In the genomic region with DNA sequence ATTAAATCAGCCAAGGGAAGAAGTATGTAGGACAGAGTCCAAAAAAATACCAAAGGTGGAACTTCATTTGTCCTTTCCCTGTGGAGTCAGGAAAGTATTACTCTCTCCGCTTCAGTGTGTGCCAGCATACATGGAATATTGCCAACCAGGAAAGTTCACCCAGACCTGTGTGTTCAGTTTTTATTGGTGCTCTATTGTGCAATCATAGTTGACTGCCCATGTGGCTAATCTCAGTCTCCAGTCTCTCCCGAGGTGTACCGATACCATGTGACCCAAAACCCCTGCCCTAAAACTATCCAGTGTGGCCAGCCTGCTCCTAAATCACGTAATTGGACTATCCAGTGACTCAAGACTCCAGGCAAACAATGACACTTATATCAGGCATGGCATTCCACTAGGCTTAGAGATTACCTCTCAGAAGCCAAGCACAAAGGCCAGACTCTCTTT, we compare ENCODE assay signal across 8 cellular contexts. TPM values are rescaled to one million over a fixed set of nuclear protein-coding genes. Genes with fewer than 3 reads are reported as not detected.
DNase-seq lines count a peak whose midpoint lies in the region; ATAC-seq and TF ChIP-seq lines count a peak whose summit lies in the region.

No MANE protein-coding gene starts in this region.

- ATAC-seq in RWPE2 (ENCODE audit: low read depth) (peak; percentile 95), psoas muscle (peak; percentile 94 to 97 (median 96)), GM21723 (IDR thresholded peaks at IDR 0.05; ENCODE audit: unreplicated experiment) (no peak), HG02884 (IDR thresholded peaks at IDR 0.05; ENCODE audit: unreplicated experiment) (no peak), GM18873 (IDR thresholded peaks at IDR 0.05; ENCODE audit: low FRiP score, unreplicated experiment) (no peak)

- H3K9me3 ChIP-seq in RWPE2 (ENCODE audit: severe bottlenecking) (no peaks in the 10 kb centered on the region), psoas muscle (no peaks in the 10 kb centered on the region)

- TF ChIP-seq CTCF in RWPE2 (IDR thresholded peaks at IDR 0.05; ENCODE audit: poor library complexity, severe bottlenecking) (no peak), fibroblast of pulmonary artery (IDR thresholded peaks at IDR 0.05; ENCODE audit: low read length, missing control alignments) (no peak), psoas muscle (IDR thresholded peaks at IDR 0.05) (no peak)

- H3K27me3 ChIP-seq in RWPE2 (ENCODE audit: insufficient read depth, poor library complexity, severe bottlenecking) (no peaks in the 10 kb centered on the region), psoas muscle (ENCODE audit: insufficient read depth in 3 of 3, low read length in 2 of 3) (no peaks in the 10 kb centered on the region)

- H3K36me3 ChIP-seq in RWPE2 (ENCODE audit: low read depth) (peaks cover 78% of the 10 kb centered on the region), psoas muscle (ENCODE audit: insufficient read depth in 1 of 2, low read depth in 1 of 2) (peaks cover 10 to 95% of the 10 kb centered on the region in 2 donors)

- DNase-seq in EH (ENCODE audit: low read depth) = peak; percentile 94
- DNase-seq in RWPE2 (ENCODE audit: low spot score) = peak; percentile 91
- DNase-seq in fibroblast of pulmonary artery (ENCODE audit: low read depth) = peak; percentile 92
- DNase-seq in psoas muscle = peak; percentile 28 to 60
- DNase-seq in amygdala (lab: John Stamatoyannopoulos, UW) = no peak

- WGBS in psoas muscle, 3 donors = 20 to 48% (median 24%) methylated on average over 4 of the region's 4 CpGs

- peak overlapping the region; percentile 94 for H3K27ac ChIP-seq in RWPE2 (ENCODE audit: poor library complexity, severe bottlenecking)
- H3K27ac ChIP-seq in psoas muscle = peak overlapping the region; percentile 76

- H3K4me1 ChIP-seq in RWPE2 (ENCODE audit: insufficient read depth, poor library complexity, severe bottlenecking) = peaks cover 19% of the 10 kb centered on the region
- peaks cover 17% of the 10 kb centered on the region for H3K4me1 ChIP-seq in psoas muscle

- intact Hi-C loops in psoas muscle (cut with DNase I) = loop anchor here (5.0 kb wide), 2 partner anchors 37 to 42 kb away; a partner anchor contains a TSS

- no peak overlapping the region for H3K4me3 ChIP-seq in RWPE2 (ENCODE audit: severe bottlenecking)
- no peak overlapping the region for H3K4me3 ChIP-seq in fibroblast of pulmonary artery (replicated peaks; ENCODE audit: low read depth, low read length)
- peak overlapping the region; percentile 8 for H3K4me3 ChIP-seq in psoas muscle

RNA-seq across cellular contexts. Expression of a gene that starts 38.8 kb away (rescaled TPM):
- total RNA-seq in psoas muscle = 10 to 100 TPM; 33.8 to 59.2 (median 46.1) TPM
- polyA plus RNA-seq in psoas muscle = 10 to 100 TPM; 20.9 to 33.4 (median 26.8) TPM

Comparison
In these comparisons a context has a peak if more than half of its experiments do, and no peak if none do; other contexts are left out.
1. DNase-seq: peak in EH (single experiment), RWPE2 (single experiment), fibroblast of pulmonary artery (single experiment) and psoas muscle (2 of 2); none in amygdala (0 of 56).
2. ATAC-seq: peak in RWPE2 (single experiment) and psoas muscle (4 of 4); none in GM21723 (single experiment), HG02884 (single experiment) and GM18873 (single experiment).